Comparison of ENCODE assay signal across 18 cellular contexts in the genomic region with DNA sequence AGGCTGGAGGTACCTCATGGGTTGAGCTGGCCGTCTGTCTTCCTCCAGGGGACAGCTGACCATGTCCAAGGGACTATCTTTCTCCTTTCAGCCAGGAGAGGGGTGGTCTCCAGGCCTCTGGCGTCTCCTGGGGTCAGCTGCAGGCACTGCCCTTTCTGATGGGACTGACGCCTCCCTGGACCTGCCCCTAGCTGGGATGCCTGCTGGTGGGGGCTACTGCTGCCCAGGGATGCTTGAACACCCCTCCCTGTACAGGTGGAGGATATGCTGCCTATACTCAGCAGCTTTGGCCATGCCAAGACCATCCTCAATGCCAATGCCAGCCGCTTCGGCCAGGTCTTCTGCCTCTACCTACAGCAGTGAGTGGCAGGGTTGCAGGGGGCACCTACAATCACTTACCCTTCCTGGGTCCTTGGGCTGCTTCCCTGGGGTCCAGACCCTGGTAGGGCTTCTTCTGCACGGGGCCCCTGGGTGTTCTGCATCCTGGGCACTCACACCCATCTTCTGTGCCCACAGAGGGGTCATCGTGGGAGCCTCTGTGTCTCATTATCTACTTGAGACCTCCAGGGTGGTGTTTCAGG.
"Had no signal": no experiment of that assay in that cellular context is flagged by ENCODE, and none has a peak within 500 bp of the region (broad histone marks: within the 10 kb centered on the region; RNA-seq: fewer than 3 reads in every experiment).

No MANE protein-coding gene starts in this region.

- H3K27me3 ChIP-seq: upper lobe of left lung, vagina had no signal

- H3K27ac ChIP-seq: dorsolateral prefrontal cortex, esophagus squamous epithelium, left ventricle myocardium inferior, lower lobe of right lung, psoas muscle, vagina had no signal

- H3K4me3 ChIP-seq: dorsolateral prefrontal cortex, esophagus squamous epithelium, left ventricle myocardium inferior, lower lobe of right lung, psoas muscle, smooth muscle cell, upper lobe of left lung, vagina had no signal

- H3K9me3 ChIP-seq: esophagus squamous epithelium, left ventricle myocardium inferior, lower lobe of right lung, psoas muscle, upper lobe of left lung, vagina had no signal

- H3K4me2 ChIP-seq: smooth muscle cell had no signal

- ATAC-seq: left cardiac atrium; lower lobe of right lung; natural killer cell treated with Interleukin-12 subunit alpha and Interleukin-12 subunit beta and Interleukin-15 and Interleukin-18, amount 100 ng/mL, for 72 hours; psoas muscle had no signal

- DNase-seq: cerebellar nuclear complex; dorsolateral prefrontal cortex; effector CD8-positive, alpha-beta T cell; esophagus squamous epithelium; foreskin fibroblast; immature natural killer cell; left cardiac atrium; left ventricle myocardium inferior; lower lobe of right lung; midbrain; psoas muscle; retina; stimulated activated CD4-positive, alpha-beta T cell treated with anti-CD3 and anti-CD28 coated beads, Interleukin-2, amount 100 ng/mL, for 48 hours; stimulated activated naive CD4-positive, alpha-beta T cell treated with Interleukin-2 at 50 U/mL for 16 hours; upper lobe of left lung had no signal

- H3K36me3 ChIP-seq: esophagus squamous epithelium, left ventricle myocardium inferior, vagina had no signal
